1 cellular context compared by ENCODE assay signal in genomic region chr2:237298323-237299118, GRCh38.
TF ChIP-seq lines count a peak whose summit lies in the region.

No MANE protein-coding gene starts in this region.

TF ChIP-seq in HEK293, 187 proteins besides CTCF, POLR2A, EP300 and RAD21 (continued from another document):
- TF ChIP-seq ZNF280D (tag by site-specific recombination; IDR thresholded peaks at IDR 0.05) (no peak), ZNF704 (tag by site-specific recombination; IDR thresholded peaks at IDR 0.05) (no peak), ZNF449 (tag by site-specific recombination; IDR thresholded peaks at IDR 0.05) (no peak), ZNF670 (tag by site-specific recombination; IDR thresholded peaks at IDR 0.05; ENCODE audit: low read depth) (no peak), ZNF544 (tag by site-specific recombination; IDR thresholded peaks at IDR 0.05) (no peak), KLF17 (tag by site-specific recombination; IDR thresholded peaks at IDR 0.05) (peak; percentile 61; the same call in 1 of the 2 replicates), ZXDB (tag by site-specific recombination; IDR thresholded peaks at IDR 0.05) (no peak), HIC1 (tag by site-specific recombination; IDR thresholded peaks at IDR 0.05) (no peak), ZNF302 (tag by site-specific recombination; IDR thresholded peaks at IDR 0.05; ENCODE audit: low read depth) (no peak), ZNF140 (tag by site-specific recombination; IDR thresholded peaks at IDR 0.05) (no peak), IKZF3 (tag by site-specific recombination; IDR thresholded peaks at IDR 0.05) (no peak), ZNF416 (tag by site-specific recombination; IDR thresholded peaks at IDR 0.05) (no peak), ZNF530 (tag by site-specific recombination; IDR thresholded peaks at IDR 0.05; ENCODE audit: low read depth) (no peak), KLF8 (tag by site-specific recombination; IDR thresholded peaks at IDR 0.05) (peak; percentile 66), ZNF2 (tag by site-specific recombination; IDR thresholded peaks at IDR 0.05) (no peak), TSHZ1 (tag by site-specific recombination; IDR thresholded peaks at IDR 0.05; ENCODE audit: borderline replicate concordance) (no peak), ZNF560 (tag by site-specific recombination; IDR thresholded peaks at IDR 0.05; ENCODE audit: borderline replicate concordance) (no peak), ZNF155 (tag by site-specific recombination; IDR thresholded peaks at IDR 0.05) (no peak)
